16 cellular contexts compared by ENCODE assay signal in genomic region chr4:90078440-90078839, GRCh38. TPM values are rescaled to one million over a fixed set of nuclear protein-coding genes. Genes with fewer than 3 reads are reported as not detected.
DNase-seq lines count a peak whose midpoint lies in the region; ATAC-seq, FAIRE-seq and TF ChIP-seq lines count a peak whose summit lies in the region.
"Had no signal": no experiment of that assay in that cellular context is flagged by ENCODE, and none has a peak within 500 bp of the region (broad histone marks: within the 10 kb centered on the region; RNA-seq: fewer than 3 reads in every experiment).

No MANE protein-coding gene starts in this region.

- H3K23ac ChIP-seq in neuronal stem cell (ENCODE audit: low read depth, low read length, poor library complexity), result no peak overlapping the region

- H3K4me3 ChIP-seq in right lobe of liver (no peak overlapping the region), HepG2 (replicated peaks in 1 of 3; ENCODE audit: insufficient read depth in 1 of 3, low read depth in 2 of 3, low read length in 3 of 3) (no peak overlapping the region), OCI-LY3 (ENCODE audit: low read length) (no peak overlapping the region), ovary (no peak overlapping the region), neuronal stem cell (ENCODE audit: low read length in 2 of 2) (no peak overlapping the region)
- H3K4me3 ChIP-seq: ascending aorta, lung had no signal

- no peak overlapping the region for H4K91ac ChIP-seq in neuronal stem cell (ENCODE audit: low read depth, low read length, poor library complexity)

- intact Hi-C loops in right lobe of liver (cut with DNase I), result no loop called here
- intact Hi-C loops in HepG2 (cut with micrococcal nuclease; ENCODE audit: unreplicated experiment), result no loop called here
- intact Hi-C loops in ovary (cut with DNase I), result no loop called here
- intact Hi-C loops in left cardiac atrium (cut with DNase I), result no loop called here

- TF ChIP-seq CTCF in right lobe of liver (IDR thresholded peaks at IDR 0.05) (no peak), HepG2 (CRISPR knock-in tag; IDR thresholded peaks at IDR 0.05) (no peak), OCI-LY3 (IDR thresholded peaks at IDR 0.05; ENCODE audit: low read depth, low read length) (no peak), ovary (IDR thresholded peaks at IDR 0.05) (no peak)

- no peaks in the 10 kb centered on the region for H3K79me2 ChIP-seq in HepG2 (ENCODE audit: insufficient read depth, low read length)
- H3K79me2 ChIP-seq in OCI-LY3 (ENCODE audit: low read length), result no peaks in the 10 kb centered on the region

- H2AFZ ChIP-seq in HepG2 (ENCODE audit: low read length) (no peak overlapping the region), OCI-LY3 (ENCODE audit: low read depth, low read length) (no peak overlapping the region), neuronal stem cell (ENCODE audit: low read length) (no peak overlapping the region)

- peak in 3 of 4 donors; percentile 23 to 28 (median 27) for ATAC-seq in right lobe of liver
- no peak for ATAC-seq in HepG2
- ATAC-seq in HG02852 (IDR thresholded peaks at IDR 0.05; ENCODE audit: unreplicated experiment), result peak; percentile 73
- ATAC-seq in left cardiac atrium, result no peak

- no peak for TF ChIP-seq POLR2A in right lobe of liver (IDR thresholded peaks at IDR 0.05)
- no peak for TF ChIP-seq POLR2A in HepG2 (IDR thresholded peaks at IDR 0.05; ENCODE audit: insufficient read depth in 1 of 2, low read depth in 2 of 2, low read length in 2 of 2)
- no peak for TF ChIP-seq POLR2A in ovary (IDR thresholded peaks at IDR 0.05)

- TF ChIP-seq EP300 in HepG2 (IDR thresholded peaks at IDR 0.05; ENCODE audit: low read depth in 2 of 2, low read length in 2 of 2) (no peak), HepG2 (CRISPR knock-in tag; IDR thresholded peaks at IDR 0.05; ENCODE audit: borderline replicate concordance) (no peak), ovary (IDR thresholded peaks at IDR 0.05) (no peak)

- no peak overlapping the region for H2BK5ac ChIP-seq in neuronal stem cell (ENCODE audit: low read length)

- H3K4me1 ChIP-seq in right lobe of liver (no peaks in the 10 kb centered on the region), HepG2 (ENCODE audit: insufficient read depth, low read length) (no peaks in the 10 kb centered on the region), OCI-LY3 (ENCODE audit: low read length) (peaks cover 56% of the 10 kb centered on the region), ovary (ENCODE audit: insufficient read depth) (no peaks in the 10 kb centered on the region), neuronal stem cell (ENCODE audit: control insufficient read depth in 2 of 2, insufficient read depth in 1 of 2, low read depth in 1 of 2, low read length in 2 of 2) (peaks cover 0 to 5% of the 10 kb centered on the region in 2 donors)
- H3K4me1 ChIP-seq: ascending aorta had no signal

- H3K79me1 ChIP-seq in neuronal stem cell (ENCODE audit: low read depth, low read length), result no peaks in the 10 kb centered on the region

- FAIRE-seq in HepG2 (lab: Jason Lieb, UNC), result no peak
- FAIRE-seq: RCC 7860 had no signal

- no peak overlapping the region for H3K4ac ChIP-seq in neuronal stem cell (ENCODE audit: low read length)

- H3K27ac ChIP-seq in right lobe of liver (no peak overlapping the region), HepG2 (ENCODE audit: extremely low read length, insufficient read depth, low read length) (no peak overlapping the region), OCI-LY3 (ENCODE audit: low read length) (peak overlapping the region; percentile 76), ovary (no peak overlapping the region), neuronal stem cell (replicated peaks; ENCODE audit: low read length) (no peak overlapping the region)
- H3K27ac ChIP-seq: ascending aorta had no signal

- TF ChIP-seq RAD21 in HepG2 (CRISPR knock-in tag; IDR thresholded peaks at IDR 0.05), result no peak

- H3K14ac ChIP-seq in neuronal stem cell (ENCODE audit: low read length), result no peak overlapping the region

- H3K36me3 ChIP-seq in right lobe of liver (no peaks in the 10 kb centered on the region), HepG2 (replicated peaks in 1 of 2; ENCODE audit: control insufficient read depth in 1 of 2, insufficient read depth in 2 of 2, low read length in 2 of 2) (no peaks in the 10 kb centered on the region), OCI-LY3 (replicated peaks; ENCODE audit: low read depth, low read length) (peaks cover 7% of the 10 kb centered on the region), ovary (no peaks in the 10 kb centered on the region), neuronal stem cell (replicated peaks in 1 of 2; ENCODE audit: control insufficient read depth in 2 of 2, insufficient read depth in 2 of 2, low read length in 2 of 2) (no peaks in the 10 kb centered on the region)
- H3K36me3 ChIP-seq: ascending aorta had no signal

- no peak overlapping the region for H3K9ac ChIP-seq in HepG2 (ENCODE audit: insufficient read depth, low read depth, low read length)
- H3K9ac ChIP-seq in OCI-LY3 (ENCODE audit: low read length), result no peak overlapping the region; the same call in 1 of the 2 replicates
- H3K9ac ChIP-seq in neuronal stem cell (ENCODE audit: low read depth, low read length, poor library complexity), result no peak overlapping the region

- BruUV-seq in HepG2 (replicated peaks; lab: Mats Ljungman, UMichigan), result no TSS peak

- H4K20me1 ChIP-seq in HepG2 (ENCODE audit: insufficient read depth, low read length) (no peaks in the 10 kb centered on the region), OCI-LY3 (ENCODE audit: insufficient read depth, low read length) (no peaks in the 10 kb centered on the region)

- no peak overlapping the region for H3K18ac ChIP-seq in neuronal stem cell (ENCODE audit: low read length)

- no peaks in the 10 kb centered on the region for H3K9me3 ChIP-seq in right lobe of liver
- no peaks in the 10 kb centered on the region for H3K9me3 ChIP-seq in HepG2 (ENCODE audit: low read length)
- H3K9me3 ChIP-seq in OCI-LY3 (ENCODE audit: insufficient read depth, low read length), result no peaks in the 10 kb centered on the region; the same call in 1 of the 2 replicates
- no peaks in the 10 kb centered on the region for H3K9me3 ChIP-seq in ovary
- H3K9me3 ChIP-seq in neuronal stem cell (replicated peaks in 1 of 2; ENCODE audit: control insufficient read depth in 2 of 2, insufficient read depth in 1 of 2, low read depth in 1 of 2, low read length in 2 of 2), result no peaks in the 10 kb centered on the region
- H3K9me3 ChIP-seq: ascending aorta had no signal

- no peak overlapping the region for H4K8ac ChIP-seq in neuronal stem cell (ENCODE audit: low read depth, low read length)

- no peak overlapping the region for H2BK12ac ChIP-seq in neuronal stem cell (ENCODE audit: low read length)

- DNase-seq in right lobe of liver (no peak), HepG2 (ENCODE audit: low spot score) (no peak), ovary (no peak), germinal center (ENCODE audit: low spot score) (no peak), left cardiac atrium (no peak), neuronal stem cell (ENCODE audit: low spot score) (no peak)
- DNase-seq: effector CD4-positive, alpha-beta T cell; NCI-H2171; stimulated activated CD4-positive, alpha-beta T cell treated with anti-CD3 and anti-CD28 coated beads, Interleukin-2, amount 100 ng/mL, for 24 hours had no signal

- in situ Hi-C loops in HepG2 (cut with HindIII; ENCODE audit: extremely low pct_ligation_motif_present, low pct_unique_long_range_greater_than_20kb), result no loop called here

- H2AK5ac ChIP-seq in neuronal stem cell (ENCODE audit: low read depth, low read length), result no peak overlapping the region

- H3K27me3 ChIP-seq in right lobe of liver (no peaks in the 10 kb centered on the region), HepG2 (ENCODE audit: control insufficient read depth in 1 of 2, insufficient read depth in 2 of 2, low read length in 2 of 2) (no peaks in the 10 kb centered on the region), OCI-LY3 (ENCODE audit: low read depth, low read length) (no peaks in the 10 kb centered on the region), ovary (no peaks in the 10 kb centered on the region), neuronal stem cell (ENCODE audit: control insufficient read depth in 3 of 3, insufficient read depth in 3 of 3, low read depth in 1 of 3, low read length in 3 of 3) (peaks cover 0 to 5% (median 0%) of the 10 kb centered on the region in 3 experiments)
- H3K27me3 ChIP-seq: ascending aorta had no signal

- CTCF ChIA-PET in HepG2 (lab: Yijun Ruan, JAX; ENCODE audit: low intra/inter-chr PET ratio, low total read pairs), result no interaction called here

- H2BK120ac ChIP-seq in neuronal stem cell (ENCODE audit: low read depth, low read length), result no peak overlapping the region

- H3K4me2 ChIP-seq in HepG2 (ENCODE audit: low read depth, low read length) (no peak overlapping the region), OCI-LY3 (ENCODE audit: low read length) (peak overlapping the region; percentile 42), neuronal stem cell (ENCODE audit: insufficient read depth, low read length, poor library complexity, severe bottlenecking) (no peak overlapping the region)

- POLR2A ChIA-PET in HepG2 (lab: Yijun Ruan, JAX), result no interaction called here

- H2BK15ac ChIP-seq in neuronal stem cell (ENCODE audit: low read length), result no peak overlapping the region

RNA-seq across cellular contexts. Expression of gene CCSER1, which starts 48.8 kb away (rescaled TPM):
- total RNA-seq in right lobe of liver (under 1 TPM; 0.15 to 1.00 (median 0.65) TPM), HepG2 (2016; rRNA removed; fragmentation: Illumina TruSeq; extraction: Trizol) (not detected in 2 replicates), ovary (1 to 10 TPM in 6 of 7 donors, under 1 TPM in 1; 0.78 to 8.3 (median 3.3) TPM), left cardiac atrium (10 to 100 TPM in 1 of 2 donors, 1 to 10 TPM in 1; 9.6 to 12.3 TPM)
- total RNA-seq in HepG2 (2016; cell fraction: cytosol; rRNA removed; fragmentation: Illumina TruSeq; extraction: Trizol; ENCODE audit: low read depth), result not detected in 2 replicates
- not detected in 2 replicates for total RNA-seq in HepG2 (2016; cell fraction: insoluble cytoplasmic fraction; rRNA removed; fragmentation: Illumina TruSeq; extraction: Trizol)
- total RNA-seq in HepG2 (2016; cell fraction: membrane; rRNA removed; fragmentation: Illumina TruSeq; extraction: Trizol), result not detected in 2 replicates
- total RNA-seq in HepG2 (2016; cell fraction: nucleus; rRNA removed; fragmentation: Illumina TruSeq; extraction: Trizol), result not detected in 2 replicates
- polyA plus RNA-seq in HepG2 (2011; rRNA removed) (not detected in 2 replicates), ovary (1 to 10 TPM in 1 of 2 donors, under 1 TPM in 1; 0.21 to 1.1 TPM)
- not detected in 2 replicates for polyA plus RNA-seq in HepG2 (2011; cell fraction: cytosol; rRNA removed)
- polyA plus RNA-seq in HepG2 (2011; cell fraction: nucleus; rRNA removed), result not detected in 2 replicates
- not detected in 2 replicates for polyA plus RNA-seq in HepG2 (2012)
- not detected in 2 replicates for polyA plus RNA-seq in HepG2 (2016; cell fraction: cytosol; fragmentation: Illumina TruSeq; extraction: Trizol; ENCODE audit: low read depth)
- not detected in 2 replicates for polyA plus RNA-seq in HepG2 (2016; cell fraction: insoluble cytoplasmic fraction; fragmentation: Illumina TruSeq; extraction: Trizol; ENCODE audit: low read depth)
- not detected in 2 replicates for polyA plus RNA-seq in HepG2 (2016; cell fraction: membrane; fragmentation: Illumina TruSeq; extraction: Trizol; ENCODE audit: low read depth)
- not detected in 2 replicates for polyA plus RNA-seq in HepG2 (2016; cell fraction: nucleus; fragmentation: Illumina TruSeq; extraction: Trizol; ENCODE audit: insufficient read depth, low read depth)
- polyA minus RNA-seq in HepG2 (2011; rRNA and poly(A)+ RNA removed; ENCODE audit: low replicate concordance), result 5.5 TPM in 1 of 2 replicates, not detected in the other
- polyA minus RNA-seq in HepG2 (2011; cell fraction: cytosol; rRNA and poly(A)+ RNA removed), result not detected in 2 replicates
- polyA minus RNA-seq in HepG2 (2011; cell fraction: nucleus; rRNA and poly(A)+ RNA removed), result not detected in 2 replicates
- polyA plus RNA-seq in neuronal stem cell (2013, experiment 1 of 2), result 0.08 TPM
- 0.11 TPM for polyA plus RNA-seq in neuronal stem cell (2013, experiment 2 of 2)
- total RNA-seq: LHCN-M2, osteocyte had no signal

Comparison
In these comparisons a context has a peak if more than half of its experiments do, and no peak if none do; other contexts are left out.
1. ATAC-seq: peak in right lobe of liver (3 of 4) and HG02852 (single experiment); none in HepG2 (single experiment) and left cardiac atrium (0 of 2).